1 cellular context compared by ENCODE assay signal in genomic region chr22:35258144-35258988, GRCh38.
TF ChIP-seq lines count a peak whose summit lies in the region.

No MANE protein-coding gene starts in this region.

TF ChIP-seq in K562, 482 proteins besides CTCF, POLR2A, EP300 and RAD21:
- TF ChIP-seq WHSC1 (IDR thresholded peaks at IDR 0.05; ENCODE audit: low read length) (no peak), DACH1 (IDR thresholded peaks at IDR 0.05; ENCODE audit: partially characterized antibody) (no peak), HMBOX1 (IDR thresholded peaks at IDR 0.05) (no peak), SUPT5H (IDR thresholded peaks at IDR 0.05) (no peak), ZNF316 (IDR thresholded peaks at IDR 0.05) (0 out of 2 replicates have a peak, but pooled peaks have one; percentile 4), HDAC6 (IDR thresholded peaks at IDR 0.05; ENCODE audit: low read depth, low read length) (no peak), SMC3 (conservative IDR thresholded peaks at IDR 0.05; ENCODE audit: insufficient read depth, low read depth, low read length) (no peak), POLR2AphosphoS2 (IDR thresholded peaks at IDR 0.05; ENCODE audit: low read length) (no peak), MCM2 (IDR thresholded peaks at IDR 0.05; ENCODE audit: low read depth) (no peak), MXI1 (IDR thresholded peaks at IDR 0.05; ENCODE audit: low read depth, low read length) (no peak), AFF1 (IDR thresholded peaks at IDR 0.05; ENCODE audit: low read depth in 1 of 2, partially characterized antibody in 2 of 2) (no peak), MCM5 (IDR thresholded peaks at IDR 0.05; ENCODE audit: low read depth) (no peak), SAP30 (IDR thresholded peaks at IDR 0.05; ENCODE audit: borderline replicate concordance, insufficient read depth, low read depth, low read length, poor library complexity, severe bottlenecking) (peak; percentile 0)
- TF ChIP-seq, protein P1, sequence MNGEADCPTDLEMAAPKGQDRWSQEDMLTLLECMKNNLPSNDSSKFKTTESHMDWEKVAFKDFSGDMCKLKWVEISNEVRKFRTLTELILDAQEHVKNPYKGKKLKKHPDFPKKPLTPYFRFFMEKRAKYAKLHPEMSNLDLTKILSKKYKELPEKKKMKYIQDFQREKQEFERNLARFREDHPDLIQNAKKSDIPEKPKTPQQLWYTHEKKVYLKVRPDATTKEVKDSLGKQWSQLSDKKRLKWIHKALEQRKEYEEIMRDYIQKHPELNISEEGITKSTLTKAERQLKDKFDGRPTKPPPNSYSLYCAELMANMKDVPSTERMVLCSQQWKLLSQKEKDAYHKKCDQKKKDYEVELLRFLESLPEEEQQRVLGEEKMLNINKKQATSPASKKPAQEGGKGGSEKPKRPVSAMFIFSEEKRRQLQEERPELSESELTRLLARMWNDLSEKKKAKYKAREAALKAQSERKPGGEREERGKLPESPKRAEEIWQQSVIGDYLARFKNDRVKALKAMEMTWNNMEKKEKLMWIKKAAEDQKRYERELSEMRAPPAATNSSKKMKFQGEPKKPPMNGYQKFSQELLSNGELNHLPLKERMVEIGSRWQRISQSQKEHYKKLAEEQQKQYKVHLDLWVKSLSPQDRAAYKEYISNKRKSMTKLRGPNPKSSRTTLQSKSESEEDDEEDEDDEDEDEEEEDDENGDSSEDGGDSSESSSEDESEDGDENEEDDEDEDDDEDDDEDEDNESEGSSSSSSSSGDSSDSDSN (IDR thresholded peaks at IDR 0.05; ENCODE audit: borderline replicate concordance in 1 of 2, low read depth in 2 of 2, low read length in 2 of 2): 0 out of 4 replicates have a peak, but pooled peaks of 1 of the 2 experiments have one; percentile 26
- TF ChIP-seq, protein P2, sequence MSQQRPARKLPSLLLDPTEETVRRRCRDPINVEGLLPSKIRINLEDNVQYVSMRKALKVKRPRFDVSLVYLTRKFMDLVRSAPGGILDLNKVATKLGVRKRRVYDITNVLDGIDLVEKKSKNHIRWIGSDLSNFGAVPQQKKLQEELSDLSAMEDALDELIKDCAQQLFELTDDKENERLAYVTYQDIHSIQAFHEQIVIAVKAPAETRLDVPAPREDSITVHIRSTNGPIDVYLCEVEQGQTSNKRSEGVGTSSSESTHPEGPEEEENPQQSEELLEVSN (IDR thresholded peaks at IDR 0.05; ENCODE audit: borderline replicate concordance in 1 of 2, extremely low read depth in 1 of 2, insufficient read depth in 1 of 2, insufficient read length in 1 of 2, low read depth in 1 of 2, low read length in 1 of 2, poor library complexity in 1 of 2, severe bottlenecking in 1 of 2): peak in 1 of 2 experiments; percentile 72
- TF ChIP-seq, protein P3, sequence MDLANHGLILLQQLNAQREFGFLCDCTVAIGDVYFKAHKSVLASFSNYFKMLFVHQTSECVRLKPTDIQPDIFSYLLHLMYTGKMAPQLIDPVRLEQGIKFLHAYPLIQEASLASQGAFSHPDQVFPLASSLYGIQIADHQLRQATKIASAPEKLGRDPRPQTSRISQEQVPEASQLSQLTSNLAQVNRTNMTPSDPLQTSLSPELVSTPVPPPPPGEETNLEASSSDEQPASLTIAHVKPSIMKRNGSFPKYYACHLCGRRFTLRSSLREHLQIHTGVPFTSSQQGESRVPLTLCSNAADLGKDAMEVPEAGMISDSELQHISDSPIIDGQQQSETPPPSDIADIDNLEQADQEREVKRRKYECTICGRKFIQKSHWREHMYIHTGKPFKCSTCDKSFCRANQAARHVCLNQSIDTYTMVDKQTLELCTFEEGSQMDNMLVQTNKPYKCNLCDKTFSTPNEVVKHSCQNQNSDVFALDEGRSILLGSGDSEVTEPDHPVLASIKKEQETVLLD (IDR thresholded peaks at IDR 0.05): no peak
- TF ChIP-seq, protein P4, sequence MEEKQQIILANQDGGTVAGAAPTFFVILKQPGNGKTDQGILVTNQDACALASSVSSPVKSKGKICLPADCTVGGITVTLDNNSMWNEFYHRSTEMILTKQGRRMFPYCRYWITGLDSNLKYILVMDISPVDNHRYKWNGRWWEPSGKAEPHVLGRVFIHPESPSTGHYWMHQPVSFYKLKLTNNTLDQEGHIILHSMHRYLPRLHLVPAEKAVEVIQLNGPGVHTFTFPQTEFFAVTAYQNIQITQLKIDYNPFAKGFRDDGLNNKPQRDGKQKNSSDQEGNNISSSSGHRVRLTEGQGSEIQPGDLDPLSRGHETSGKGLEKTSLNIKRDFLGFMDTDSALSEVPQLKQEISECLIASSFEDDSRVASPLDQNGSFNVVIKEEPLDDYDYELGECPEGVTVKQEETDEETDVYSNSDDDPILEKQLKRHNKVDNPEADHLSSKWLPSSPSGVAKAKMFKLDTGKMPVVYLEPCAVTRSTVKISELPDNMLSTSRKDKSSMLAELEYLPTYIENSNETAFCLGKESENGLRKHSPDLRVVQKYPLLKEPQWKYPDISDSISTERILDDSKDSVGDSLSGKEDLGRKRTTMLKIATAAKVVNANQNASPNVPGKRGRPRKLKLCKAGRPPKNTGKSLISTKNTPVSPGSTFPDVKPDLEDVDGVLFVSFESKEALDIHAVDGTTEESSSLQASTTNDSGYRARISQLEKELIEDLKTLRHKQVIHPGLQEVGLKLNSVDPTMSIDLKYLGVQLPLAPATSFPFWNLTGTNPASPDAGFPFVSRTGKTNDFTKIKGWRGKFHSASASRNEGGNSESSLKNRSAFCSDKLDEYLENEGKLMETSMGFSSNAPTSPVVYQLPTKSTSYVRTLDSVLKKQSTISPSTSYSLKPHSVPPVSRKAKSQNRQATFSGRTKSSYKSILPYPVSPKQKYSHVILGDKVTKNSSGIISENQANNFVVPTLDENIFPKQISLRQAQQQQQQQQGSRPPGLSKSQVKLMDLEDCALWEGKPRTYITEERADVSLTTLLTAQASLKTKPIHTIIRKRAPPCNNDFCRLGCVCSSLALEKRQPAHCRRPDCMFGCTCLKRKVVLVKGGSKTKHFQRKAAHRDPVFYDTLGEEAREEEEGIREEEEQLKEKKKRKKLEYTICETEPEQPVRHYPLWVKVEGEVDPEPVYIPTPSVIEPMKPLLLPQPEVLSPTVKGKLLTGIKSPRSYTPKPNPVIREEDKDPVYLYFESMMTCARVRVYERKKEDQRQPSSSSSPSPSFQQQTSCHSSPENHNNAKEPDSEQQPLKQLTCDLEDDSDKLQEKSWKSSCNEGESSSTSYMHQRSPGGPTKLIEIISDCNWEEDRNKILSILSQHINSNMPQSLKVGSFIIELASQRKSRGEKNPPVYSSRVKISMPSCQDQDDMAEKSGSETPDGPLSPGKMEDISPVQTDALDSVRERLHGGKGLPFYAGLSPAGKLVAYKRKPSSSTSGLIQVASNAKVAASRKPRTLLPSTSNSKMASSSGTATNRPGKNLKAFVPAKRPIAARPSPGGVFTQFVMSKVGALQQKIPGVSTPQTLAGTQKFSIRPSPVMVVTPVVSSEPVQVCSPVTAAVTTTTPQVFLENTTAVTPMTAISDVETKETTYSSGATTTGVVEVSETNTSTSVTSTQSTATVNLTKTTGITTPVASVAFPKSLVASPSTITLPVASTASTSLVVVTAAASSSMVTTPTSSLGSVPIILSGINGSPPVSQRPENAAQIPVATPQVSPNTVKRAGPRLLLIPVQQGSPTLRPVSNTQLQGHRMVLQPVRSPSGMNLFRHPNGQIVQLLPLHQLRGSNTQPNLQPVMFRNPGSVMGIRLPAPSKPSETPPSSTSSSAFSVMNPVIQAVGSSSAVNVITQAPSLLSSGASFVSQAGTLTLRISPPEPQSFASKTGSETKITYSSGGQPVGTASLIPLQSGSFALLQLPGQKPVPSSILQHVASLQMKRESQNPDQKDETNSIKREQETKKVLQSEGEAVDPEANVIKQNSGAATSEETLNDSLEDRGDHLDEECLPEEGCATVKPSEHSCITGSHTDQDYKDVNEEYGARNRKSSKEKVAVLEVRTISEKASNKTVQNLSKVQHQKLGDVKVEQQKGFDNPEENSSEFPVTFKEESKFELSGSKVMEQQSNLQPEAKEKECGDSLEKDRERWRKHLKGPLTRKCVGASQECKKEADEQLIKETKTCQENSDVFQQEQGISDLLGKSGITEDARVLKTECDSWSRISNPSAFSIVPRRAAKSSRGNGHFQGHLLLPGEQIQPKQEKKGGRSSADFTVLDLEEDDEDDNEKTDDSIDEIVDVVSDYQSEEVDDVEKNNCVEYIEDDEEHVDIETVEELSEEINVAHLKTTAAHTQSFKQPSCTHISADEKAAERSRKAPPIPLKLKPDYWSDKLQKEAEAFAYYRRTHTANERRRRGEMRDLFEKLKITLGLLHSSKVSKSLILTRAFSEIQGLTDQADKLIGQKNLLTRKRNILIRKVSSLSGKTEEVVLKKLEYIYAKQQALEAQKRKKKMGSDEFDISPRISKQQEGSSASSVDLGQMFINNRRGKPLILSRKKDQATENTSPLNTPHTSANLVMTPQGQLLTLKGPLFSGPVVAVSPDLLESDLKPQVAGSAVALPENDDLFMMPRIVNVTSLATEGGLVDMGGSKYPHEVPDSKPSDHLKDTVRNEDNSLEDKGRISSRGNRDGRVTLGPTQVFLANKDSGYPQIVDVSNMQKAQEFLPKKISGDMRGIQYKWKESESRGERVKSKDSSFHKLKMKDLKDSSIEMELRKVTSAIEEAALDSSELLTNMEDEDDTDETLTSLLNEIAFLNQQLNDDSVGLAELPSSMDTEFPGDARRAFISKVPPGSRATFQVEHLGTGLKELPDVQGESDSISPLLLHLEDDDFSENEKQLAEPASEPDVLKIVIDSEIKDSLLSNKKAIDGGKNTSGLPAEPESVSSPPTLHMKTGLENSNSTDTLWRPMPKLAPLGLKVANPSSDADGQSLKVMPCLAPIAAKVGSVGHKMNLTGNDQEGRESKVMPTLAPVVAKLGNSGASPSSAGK (IDR thresholded peaks at IDR 0.05): peak; percentile 33; the same call in 1 of the 2 replicates
